8 cellular contexts compared by ENCODE assay signal in the genomic region with DNA sequence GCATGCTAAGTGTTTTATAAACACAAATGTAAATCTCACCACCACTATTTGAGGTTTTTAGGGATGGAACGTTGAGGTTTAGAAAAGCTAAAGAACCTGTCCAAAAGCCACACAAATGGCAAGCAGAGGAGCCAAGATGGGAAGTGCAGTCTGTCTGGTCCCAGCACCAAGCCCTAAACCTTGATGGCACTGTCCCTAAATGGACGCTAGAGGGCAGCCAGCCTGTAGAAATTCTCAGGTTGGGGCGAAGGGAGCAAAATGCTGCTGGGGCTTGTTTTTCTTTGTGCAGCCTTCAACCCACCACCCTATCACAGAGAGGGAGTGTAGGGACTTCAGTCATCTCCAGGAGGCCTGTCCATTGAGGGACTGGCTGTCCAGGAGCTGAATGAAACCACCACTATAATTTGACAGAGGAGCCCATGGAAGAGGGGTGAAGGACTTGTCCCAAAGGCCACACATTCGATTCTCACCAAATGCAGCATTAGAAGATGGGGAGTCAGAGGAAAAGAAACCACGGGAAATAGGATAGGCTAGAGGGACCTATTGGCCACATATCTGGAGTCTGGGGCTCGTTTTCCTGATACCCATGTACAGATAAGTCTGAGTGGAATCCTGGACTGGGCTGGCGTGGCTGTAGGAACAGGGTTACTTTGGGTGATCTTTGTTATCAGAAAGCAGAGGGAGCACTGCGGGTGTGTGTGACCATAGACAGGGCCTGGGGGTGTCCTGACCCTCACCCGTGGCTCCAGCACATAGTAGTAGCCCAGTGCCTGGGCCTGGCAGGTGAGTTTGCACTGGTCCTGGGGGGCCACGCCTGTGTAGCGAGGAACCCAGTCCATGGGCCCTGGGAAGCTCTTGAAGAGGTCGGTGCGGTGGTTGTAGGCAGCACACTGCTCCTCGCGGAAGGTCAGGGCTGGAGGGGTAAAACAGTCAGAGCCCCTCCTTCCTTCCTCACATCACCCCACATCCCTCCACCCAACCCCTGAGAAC. TPM values are rescaled to one million over a fixed set of nuclear protein-coding genes. Genes with fewer than 3 reads are reported as not detected.
DNase-seq lines count a peak whose midpoint lies in the region; ATAC-seq and TF ChIP-seq lines count a peak whose summit lies in the region.

No MANE protein-coding gene starts in this region.

- H3K27ac ChIP-seq in adrenal gland: peak overlapping the region in 2 of 5 donors; percentile 5 to 50

- H3K27me3 ChIP-seq in HAP-1 (ENCODE audit: low read depth): no peaks in the 10 kb centered on the region
- no peaks in the 10 kb centered on the region for H3K27me3 ChIP-seq in adrenal gland

- H3K36me3 ChIP-seq in HAP-1 (replicated peaks) (no peaks in the 10 kb centered on the region), adrenal gland (replicated peaks in 1 of 2) (no peaks in the 10 kb centered on the region)

- peak; percentile 73 to 90 (median 87) for TF ChIP-seq CTCF in adrenal gland (IDR thresholded peaks at IDR 0.05)

- in situ Hi-C loops in HAP-1 (cut with MboI; ENCODE audit: low sequenced_read_pairs): loop anchor here (25.0 kb wide), 1 partner anchor 545 kb away; a partner anchor contains a TSS

- ATAC-seq in left ventricle myocardium superior (peak; percentile 62), sciatic nerve (peak; percentile 70), HG02763 (IDR thresholded peaks at IDR 0.05; ENCODE audit: unreplicated experiment) (no peak)

- H3K4me1 ChIP-seq in HAP-1: no peaks in the 10 kb centered on the region
- H3K4me1 ChIP-seq in adrenal gland (replicated peaks in 1 of 2): peaks cover 0 to 36% of the 10 kb centered on the region in 2 donors

- peak; percentile 80 for DNase-seq in DMS114 treated with DMSO at 0.1 percent for 48 hours (lab: John Stamatoyannopoulos, UW; ENCODE audit: unreplicated experiment)
- peak; percentile 67 to 78 for DNase-seq in HAP-1 (ENCODE audit: low spot score in 2 of 2)
- DNase-seq in NCI-H146 treated with DMSO at 0.1 percent for 48 hours (lab: John Stamatoyannopoulos, UW; ENCODE audit: unreplicated experiment): peak; percentile 61
- DNase-seq in T-helper 1 cell: peak; percentile 30 to 79 (median 47)
- peak; percentile 67 to 88 (median 78) for DNase-seq in adrenal gland
- peak; percentile 50 for DNase-seq in left ventricle myocardium superior
- peak; percentile 82 for DNase-seq in sciatic nerve (ENCODE audit: low spot score)

- intact Hi-C loops in adrenal gland (cut with DNase I) (loop anchor here (10.0 kb wide), 2 partner anchors 182 to 192 kb away; no protein-coding TSS in a partner anchor), left ventricle myocardium superior (cut with micrococcal nuclease) (no loop called here), sciatic nerve (cut with DNase I) (loop anchor here (10.0 kb wide), 1 partner anchor 192 kb away; no protein-coding TSS in a partner anchor)

- 45 to 53% (median 51%) methylated on average over 10 to 15 of the region's 15 CpGs for WGBS in adrenal gland, 4 donors

- H3K4me3 ChIP-seq in HAP-1: no peak overlapping the region
- no peak overlapping the region for H3K4me3 ChIP-seq in adrenal gland

- no peak for TF ChIP-seq POLR2A in adrenal gland (IDR thresholded peaks at IDR 0.05)

- H3K9me3 ChIP-seq in HAP-1 (no peaks in the 10 kb centered on the region), adrenal gland (replicated peaks in 1 of 3) (no peaks in the 10 kb centered on the region)

RNA-seq across cellular contexts. Expression of a gene that starts 6.1 kb away (rescaled TPM):
- total RNA-seq in adrenal gland (10 to 100 TPM in 6 of 8 donors, 1 to 10 TPM in 2; 1.1 to 29.2 (median 10.8) TPM), left ventricle myocardium superior (7.2 TPM), sciatic nerve (75.9 TPM)
- polyA plus RNA-seq in adrenal gland: 10 to 100 TPM in 1 of 3 donors, 1 to 10 TPM in 2; 1.7 to 16.1 (median 9.3) TPM

RNA-seq across cellular contexts. Expression of a gene that starts 9.4 kb away (rescaled TPM):
- 100 to 1,000 TPM; 133 to 305 (median 174) TPM for total RNA-seq in adrenal gland
- polyA plus RNA-seq in adrenal gland: 100 to 1,000 TPM in 1 of 3 donors, 10 to 100 TPM in 2; 78.3 to 175 (median 99.2) TPM
- total RNA-seq in left ventricle myocardium superior: 335 TPM
- total RNA-seq in sciatic nerve: 76.5 TPM

RNA-seq across cellular contexts. Expression of a gene that starts 15.5 kb away (rescaled TPM):
- 10 to 100 TPM; 25.8 to 34.2 (median 29.8) TPM for total RNA-seq in adrenal gland
- 10 to 100 TPM; 21.9 to 35.9 (median 26.6) TPM for polyA plus RNA-seq in adrenal gland
- total RNA-seq in left ventricle myocardium superior: 23.6 TPM
- total RNA-seq in sciatic nerve: 21.0 TPM

RNA-seq across cellular contexts. Expression of a gene that starts 22.3 kb away (rescaled TPM):
- total RNA-seq in adrenal gland (100 to 1,000 TPM in 4 of 8 donors, 10 to 100 TPM in 4; 46.7 to 239 (median 92.4) TPM), left ventricle myocardium superior (24.8 TPM), sciatic nerve (43.9 TPM)
- 100 to 1,000 TPM; 127 to 232 (median 180) TPM for polyA plus RNA-seq in adrenal gland

RNA-seq across cellular contexts. Expression of a gene that starts 26.5 kb away (rescaled TPM):
- total RNA-seq in adrenal gland (10 to 100 TPM; 19.4 to 56.2 (median 33.3) TPM), left ventricle myocardium superior (10.7 TPM), sciatic nerve (25.0 TPM)
- polyA plus RNA-seq in adrenal gland: 100 to 1,000 TPM in 2 of 3 donors, 10 to 100 TPM in 1; 13.2 to 268 (median 150) TPM
